ENCODE assay signal across 8 cellular contexts in the genomic region with DNA sequence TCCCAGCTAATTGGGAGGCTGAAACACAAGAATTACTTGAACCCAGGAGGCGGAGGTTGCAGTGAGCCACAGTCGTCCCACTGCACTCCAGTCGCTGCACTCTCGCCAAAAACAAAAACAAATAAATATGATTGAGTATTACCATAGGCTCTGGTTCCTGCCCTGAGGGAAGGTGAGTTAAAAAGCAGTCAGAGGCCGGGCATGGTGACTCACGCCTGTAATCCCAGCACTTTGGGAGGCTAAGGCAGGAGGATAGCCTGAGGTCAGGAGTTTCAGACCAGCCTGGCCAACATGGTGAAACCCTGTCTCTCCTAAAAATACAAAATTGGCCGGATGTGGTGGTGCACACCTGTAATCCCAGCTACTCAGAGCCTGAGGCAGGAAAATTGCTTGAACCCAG. TPM values are rescaled to one million over a fixed set of nuclear protein-coding genes. Genes with fewer than 3 reads are reported as not detected.
DNase-seq lines count a peak whose midpoint lies in the region; ATAC-seq, FAIRE-seq and TF ChIP-seq lines count a peak whose summit lies in the region.
"Not testable (repeated sequence)": the region's sequence is repeated elsewhere in the genome, so short reads cannot be mapped to it uniquely, and the experiment has no call there.

No MANE protein-coding gene starts in this region.

- H3F3A ChIP-seq in PC-9 (ENCODE audit: insufficient read depth, low read depth): peaks cover 43% of the 10 kb centered on the region; the same call in 1 of the 2 replicates

- not testable (repeated sequence) for H3K4me3 Mint-ChIP-seq in activated CD8-positive, alpha-beta T cell treated with anti-CD3 and anti-CD28 coated beads, Interleukin-2, amount 10 ng/mL, durations not matched to agents 7 days and 5 days

- not testable (repeated sequence) for BruUV-seq in PC-9 (replicated peaks; lab: Mats Ljungman, UMichigan)

- TF ChIP-seq CTCF in HEK293 (tag by site-specific recombination; IDR thresholded peaks at IDR 0.05); PC-9 (conservative IDR thresholded peaks at IDR 0.05); bronchial epithelial cell (IDR thresholded peaks at IDR 0.05; ENCODE audit: insufficient read depth, low read length, severe bottlenecking); neutrophil (IDR thresholded peaks at IDR 0.05): not testable (repeated sequence)

- H3K36me3 Mint-ChIP-seq in activated CD8-positive, alpha-beta T cell treated with anti-CD3 and anti-CD28 coated beads, Interleukin-2, amount 10 ng/mL, durations not matched to agents 7 days and 5 days (ENCODE audit: low read depth): not testable (repeated sequence)

- H3K9me3 ChIP-seq in BLaER1; HEK293 (ENCODE audit: control insufficient read depth, insufficient read depth, low read depth, low read length); PC-9 (ENCODE audit: insufficient read depth, low read depth); neutrophil: not testable (repeated sequence)

- H3K9me3 Mint-ChIP-seq in activated CD8-positive, alpha-beta T cell treated with anti-CD3 and anti-CD28 coated beads, Interleukin-2, amount 10 ng/mL, durations not matched to agents 7 days and 5 days (ENCODE audit: insufficient read depth): not testable (repeated sequence)

- H2AFZ ChIP-seq in PC-9: not testable (repeated sequence)

- H3K27me3 ChIP-seq in BLaER1; PC-9 (ENCODE audit: insufficient read depth, low read depth); bronchial epithelial cell (ENCODE audit: control insufficient read depth, insufficient read depth, low read length); neutrophil: not testable (repeated sequence)

- not testable (repeated sequence) for H3K4me3 ChIP-seq in BLaER1; HEK293 (ENCODE audit: low read depth, low read length); PC-9; bronchial epithelial cell (ENCODE audit: low read depth, low read length); neutrophil (ENCODE audit: low read depth in 1 of 2, low read length in 1 of 2)

- H3K27ac ChIP-seq in BLaER1 (peak overlapping the region; percentile 93), PC-9 (peak overlapping the region; percentile 60), neutrophil (peak overlapping the region; percentile 86)
- H3K27ac ChIP-seq in HEK293 (ENCODE audit: extremely low read depth, low read depth, low read length): not testable (repeated sequence)

- not testable (repeated sequence) for H3K9me2 ChIP-seq in PC-9 (ENCODE audit: insufficient read depth)

- POLR2A ChIA-PET in HEK293 (lab: Yijun Ruan, JAX): interaction anchor here (0.6 to 0.7 kb wide), 2 partner anchors 27 to 252 kb away, joined by 3 to 5 read pairs; no protein-coding TSS in a partner anchor
- POLR2A ChIA-PET in PC-9 (lab: Charles Lee; ENCODE audit: unreplicated experiment); activated CD8-positive, alpha-beta T cell treated with anti-CD3 and anti-CD28 coated beads, Interleukin-2, amount 10 ng/mL, durations not matched to agents 7 days and 5 days (lab: Charles Lee): not testable (repeated sequence)

- intact Hi-C loops in PC-9 (cut with micrococcal nuclease; ENCODE audit: unreplicated experiment): loop anchor here (10.0 kb wide), 1 partner anchor 125 kb away; a partner anchor contains a TSS

- not testable (repeated sequence) for H3K9ac ChIP-seq in BLaER1

- CTCF ChIA-PET in HEK293 (lab: Yijun Ruan, JAX): interaction anchor here (1.0 kb wide), 1 partner anchor 15 kb away, joined by 3 read pairs; no protein-coding TSS in a partner anchor
- CTCF ChIA-PET in PC-9 (lab: Charles Lee); activated CD8-positive, alpha-beta T cell treated with anti-CD3 and anti-CD28 coated beads, Interleukin-2, amount 10 ng/mL, durations not matched to agents 7 days and 5 days (lab: Charles Lee): not testable (repeated sequence)

- H3K4me1 ChIP-seq in BLaER1 (peaks cover 34% of the 10 kb centered on the region), PC-9 (replicated peaks; ENCODE audit: insufficient read depth) (peaks cover 44% of the 10 kb centered on the region), neutrophil (ENCODE audit: control insufficient read depth in 1 of 2, insufficient read depth in 1 of 2, low read depth in 1 of 2, low read length in 1 of 2) (peaks cover 24 to 28% of the 10 kb centered on the region in 2 experiments)
- H3K4me1 ChIP-seq in HEK293 (ENCODE audit: control insufficient read depth, insufficient read depth, low read length): not testable (repeated sequence)

- H3K27me3 Mint-ChIP-seq in activated CD8-positive, alpha-beta T cell treated with anti-CD3 and anti-CD28 coated beads, Interleukin-2, amount 10 ng/mL, durations not matched to agents 7 days and 5 days (ENCODE audit: low read depth): not testable (repeated sequence)

- not testable (repeated sequence) for FAIRE-seq in bronchial epithelial cell (lab: Jason Lieb, UNC)

- ATAC-seq in activated CD8-positive, alpha-beta T cell treated with anti-CD3 and anti-CD28 coated beads, Interleukin-2, amount 10 ng/mL, durations not matched to agents 7 days and 5 days: not testable (repeated sequence)

- H3K4me1 Mint-ChIP-seq in activated CD8-positive, alpha-beta T cell treated with anti-CD3 and anti-CD28 coated beads, Interleukin-2, amount 10 ng/mL, durations not matched to agents 7 days and 5 days (ENCODE audit: low read depth): peaks cover 18% of the 10 kb centered on the region

- H4K20me1 ChIP-seq in BLaER1; PC-9 (ENCODE audit: insufficient read depth): not testable (repeated sequence)

- DNase-seq in EH (ENCODE audit: low read depth) (peak; percentile 48), M059J (ENCODE audit: low read depth) (peak; percentile 97), PC-9 (peak in 1 of 2 experiments; percentile 81), bronchial epithelial cell (ENCODE audit: low read depth) (peak; percentile 53)
- not testable (repeated sequence) for DNase-seq in activated CD8-positive, alpha-beta T cell treated with anti-CD3 and anti-CD28 coated beads, Interleukin-2, amount 10 ng/mL, durations not matched to agents 7 days and 5 days

- H3K36me3 ChIP-seq in BLaER1; HEK293 (ENCODE audit: control insufficient read depth in 2 of 2, insufficient read depth in 1 of 2, low read length in 2 of 2); PC-9 (ENCODE audit: low read depth); bronchial epithelial cell (ENCODE audit: control insufficient read depth, insufficient read depth, low read length); neutrophil: not testable (repeated sequence)

- H3K27ac Mint-ChIP-seq in activated CD8-positive, alpha-beta T cell treated with anti-CD3 and anti-CD28 coated beads, Interleukin-2, amount 10 ng/mL, durations not matched to agents 7 days and 5 days: peak overlapping the region; percentile 39

- not testable (repeated sequence) for H3K79me2 ChIP-seq in PC-9 (ENCODE audit: low read depth)

- H3K4me2 ChIP-seq in BLaER1: peak overlapping the region; percentile 84
- not testable (repeated sequence) for H3K4me2 ChIP-seq in PC-9

TF ChIP-seq in HEK293, 187 proteins besides CTCF, POLR2A, EP300 and RAD21 (continues in another document):
- TF ChIP-seq, protein P1, sequence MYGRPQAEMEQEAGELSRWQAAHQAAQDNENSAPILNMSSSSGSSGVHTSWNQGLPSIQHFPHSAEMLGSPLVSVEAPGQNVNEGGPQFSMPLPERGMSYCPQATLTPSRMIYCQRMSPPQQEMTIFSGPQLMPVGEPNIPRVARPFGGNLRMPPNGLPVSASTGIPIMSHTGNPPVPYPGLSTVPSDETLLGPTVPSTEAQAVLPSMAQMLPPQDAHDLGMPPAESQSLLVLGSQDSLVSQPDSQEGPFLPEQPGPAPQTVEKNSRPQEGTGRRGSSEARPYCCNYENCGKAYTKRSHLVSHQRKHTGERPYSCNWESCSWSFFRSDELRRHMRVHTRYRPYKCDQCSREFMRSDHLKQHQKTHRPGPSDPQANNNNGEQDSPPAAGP (tag by site-specific recombination; IDR thresholded peaks at IDR 0.05): 0 out of 2 replicates have a peak, but pooled peaks have one; percentile 32

RNA-seq across cellular contexts. Expression of a gene that starts 6.4 kb away (rescaled TPM):
- total RNA-seq in M059J (2014; rRNA removed; shearing (Covaris generic)): 20.8 and 39.5 TPM in 2 replicates
- 53.6 and 61.3 TPM in 2 replicates for total RNA-seq in PC-9 (2021)
- 10 to 100 TPM; 29.7 TPM for total RNA-seq in activated CD8-positive, alpha-beta T cell treated with anti-CD3 and anti-CD28 coated beads, Interleukin-2, amount 10 ng/mL, durations not matched to agents 7 days and 5 days
- 9.7 and 9.9 TPM in 2 replicates for total RNA-seq in bronchial epithelial cell

RNA-seq across cellular contexts. Expression of a gene that starts 19.9 kb away (rescaled TPM):
- total RNA-seq in M059J (2014; rRNA removed; shearing (Covaris generic)): 35.7 and 41.4 TPM in 2 replicates
- total RNA-seq in PC-9 (2021): 18.3 and 20.0 TPM in 2 replicates
- total RNA-seq in activated CD8-positive, alpha-beta T cell treated with anti-CD3 and anti-CD28 coated beads, Interleukin-2, amount 10 ng/mL, durations not matched to agents 7 days and 5 days: 10 to 100 TPM; 13.8 to 16.5 TPM
- total RNA-seq in bronchial epithelial cell: 9.5 and 12.4 TPM in 2 replicates

RNA-seq across cellular contexts. Expression of a gene that starts 44.1 kb away (rescaled TPM):
- total RNA-seq in M059J (2014; rRNA removed; shearing (Covaris generic)): 67.5 and 104 TPM in 2 replicates
- total RNA-seq in PC-9 (2021): 83.5 and 91.0 TPM in 2 replicates
- 100 to 1,000 TPM; 294 to 298 TPM for total RNA-seq in activated CD8-positive, alpha-beta T cell treated with anti-CD3 and anti-CD28 coated beads, Interleukin-2, amount 10 ng/mL, durations not matched to agents 7 days and 5 days
- total RNA-seq in bronchial epithelial cell: 7.6 and 17.9 TPM in 2 replicates

RNA-seq across cellular contexts. Expression of a gene that starts 49.0 kb away (rescaled TPM):
- total RNA-seq in M059J (2014; rRNA removed; shearing (Covaris generic)): 67.6 and 81.8 TPM in 2 replicates
- total RNA-seq in PC-9 (2021): 51.6 and 54.5 TPM in 2 replicates
- total RNA-seq in activated CD8-positive, alpha-beta T cell treated with anti-CD3 and anti-CD28 coated beads, Interleukin-2, amount 10 ng/mL, durations not matched to agents 7 days and 5 days: 10 to 100 TPM; 73.1 to 74.4 TPM
- 29.7 and 40.3 TPM in 2 replicates for total RNA-seq in bronchial epithelial cell

RNA-seq across cellular contexts. Expression of a gene that starts 53.7 kb away (rescaled TPM):
- 80.2 and 161 TPM in 2 replicates for total RNA-seq in M059J (2014; rRNA removed; shearing (Covaris generic))
- 70.8 and 82.9 TPM in 2 replicates for total RNA-seq in PC-9 (2021)
- 10 to 100 TPM; 87.1 to 92.0 TPM for total RNA-seq in activated CD8-positive, alpha-beta T cell treated with anti-CD3 and anti-CD28 coated beads, Interleukin-2, amount 10 ng/mL, durations not matched to agents 7 days and 5 days
- total RNA-seq in bronchial epithelial cell: 67.8 and 87.4 TPM in 2 replicates
